ENCODE assay signal across 12 cellular contexts in the genomic region with DNA sequence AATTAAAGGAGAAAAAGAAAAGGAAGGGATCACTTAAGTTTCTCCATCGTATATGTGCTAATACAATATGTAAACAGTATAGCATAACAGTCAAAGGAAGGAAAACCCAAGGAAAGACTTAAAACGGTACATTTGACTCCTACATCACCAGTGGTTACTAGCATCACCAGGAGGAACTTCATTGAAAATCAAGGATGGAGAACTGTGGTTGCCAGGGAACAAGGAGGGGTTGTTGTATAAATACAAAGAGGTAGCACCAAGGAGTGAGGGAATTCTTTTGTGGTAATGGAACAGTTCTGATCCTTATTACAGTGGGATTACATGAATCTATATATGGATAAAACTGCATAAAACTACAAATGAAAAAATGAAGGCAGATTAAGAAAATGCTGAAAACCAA. TPM values are rescaled to one million over a fixed set of nuclear protein-coding genes. Genes with fewer than 3 reads are reported as not detected.
A peak's percentile ranks its signal among the peaks of the same experiment; 100 is the strongest.
DNase-seq lines count a peak whose midpoint lies in the region; ATAC-seq and TF ChIP-seq lines count a peak whose summit lies in the region.
"Had no signal": no experiment of that assay in that cellular context is flagged by ENCODE, and none has a peak within 500 bp of the region (broad histone marks: within the 10 kb centered on the region; RNA-seq: fewer than 3 reads in every experiment).

No MANE protein-coding gene starts in this region.

- H3K27ac ChIP-seq in SK-N-SH (ENCODE audit: low read depth in 2 of 2, low read length in 1 of 2) = no peak overlapping the region

- H3K27ac Mint-ChIP-seq in dendritic cell treated with granulocyte-macrophage colony-stimulating factor and Interleukin-4, amounts not matched to agents 40 ng/mL and 50 ng/mL, for 4 days = no peak overlapping the region
- no peak overlapping the region for H3K27ac Mint-ChIP-seq in neural crest cell (ENCODE audit: unreplicated experiment)

- CTCF ChIA-PET in SK-N-SH (lab: Yijun Ruan, JAX) = no interaction called here

- peak overlapping the region; percentile 83 for H3K4me2 ChIP-seq in SK-N-SH

- H3K9ac ChIP-seq in SK-N-SH = no peak overlapping the region

- H3K9me3 Mint-ChIP-seq in dendritic cell treated with granulocyte-macrophage colony-stimulating factor and Interleukin-4, amounts not matched to agents 40 ng/mL and 50 ng/mL, for 4 days = no peaks in the 10 kb centered on the region
- no peaks in the 10 kb centered on the region for H3K9me3 Mint-ChIP-seq in neural crest cell

- TF ChIP-seq RAD21 in SK-N-SH (IDR thresholded peaks at IDR 0.05; ENCODE audit: low read length) = no peak

- peaks cover 60% of the 10 kb centered on the region for H3K4me1 Mint-ChIP-seq in dendritic cell treated with granulocyte-macrophage colony-stimulating factor and Interleukin-4, amounts not matched to agents 40 ng/mL and 50 ng/mL, for 4 days (ENCODE audit: low read depth)
- peaks cover 37% of the 10 kb centered on the region for H3K4me1 Mint-ChIP-seq in neural crest cell

- H4K20me1 ChIP-seq in SK-N-SH (ENCODE audit: insufficient read depth) = no peaks in the 10 kb centered on the region

- no peak for TF ChIP-seq EP300 in SK-N-SH (IDR thresholded peaks at IDR 0.05; ENCODE audit: borderline replicate concordance in 1 of 2, low read depth in 1 of 2, low read length in 1 of 2)

- H3K4me1 ChIP-seq in SK-N-SH (ENCODE audit: control insufficient read depth in 1 of 2, insufficient read depth in 2 of 2, low read depth in 1 of 2, low read length in 1 of 2) = peaks cover 0 to 12% of the 10 kb centered on the region in 2 experiments; a peak in 2 of 4 replicates

- TF ChIP-seq CTCF in SK-N-SH (IDR thresholded peaks at IDR 0.05) (no peak), NB4 (IDR thresholded peaks at IDR 0.05; ENCODE audit: low read depth, low read length) (no peak), neural crest cell (conservative IDR thresholded peaks at IDR 0.05) (no peak)

- H3K9me3 ChIP-seq in SK-N-SH = no peaks in the 10 kb centered on the region
- H3K9me3 ChIP-seq: thyroid gland had no signal

- H3K36me3 Mint-ChIP-seq in dendritic cell treated with granulocyte-macrophage colony-stimulating factor and Interleukin-4, amounts not matched to agents 40 ng/mL and 50 ng/mL, for 4 days (ENCODE audit: low read depth) = peaks cover 66% of the 10 kb centered on the region
- H3K36me3 Mint-ChIP-seq in neural crest cell (ENCODE audit: low read depth) = no peaks in the 10 kb centered on the region

- H3K27me3 ChIP-seq in SK-N-SH (ENCODE audit: insufficient read depth) = no peaks in the 10 kb centered on the region
- H3K27me3 ChIP-seq: thyroid gland had no signal

- H3K79me2 ChIP-seq in SK-N-SH (ENCODE audit: insufficient read depth) = peaks cover 30% of the 10 kb centered on the region

- intact Hi-C loops in dendritic cell treated with granulocyte-macrophage colony-stimulating factor and Interleukin-4, amounts not matched to agents 40 ng/mL and 50 ng/mL, for 4 days (cut with micrococcal nuclease) = loop anchor here (10.0 kb wide), 1 partner anchor 50 kb away; no protein-coding TSS in a partner anchor

- H3K36me3 ChIP-seq in SK-N-SH (replicated peaks in 1 of 2; ENCODE audit: control insufficient read depth in 1 of 2, insufficient read depth in 2 of 2, low read length in 1 of 2) = peaks cover 39 to 40% of the 10 kb centered on the region in 2 experiments

- DNase-seq in SK-N-SH (no peak), NB4 (ENCODE audit: low read depth) (no peak), neural crest cell (ENCODE audit: low read depth, low spot score) (no peak), OCI-M2 (lab: John Stamatoyannopoulos, UW; ENCODE audit: unreplicated experiment) (no peak)
- no peak for DNase-seq in effector CD4-positive, alpha-beta T cell
- DNase-seq: NCI-H1930; SHP77; stimulated activated CD4-positive, alpha-beta T cell treated with anti-CD3 and anti-CD28 coated beads, Interleukin-4, amount 100 ng/mL, for 4 hours; thyroid gland had no signal

- peak overlapping the region; percentile 83 for H3K4me3 Mint-ChIP-seq in dendritic cell treated with granulocyte-macrophage colony-stimulating factor and Interleukin-4, amounts not matched to agents 40 ng/mL and 50 ng/mL, for 4 days
- peak overlapping the region; percentile 97 for H3K4me3 Mint-ChIP-seq in neural crest cell

- no peaks in the 10 kb centered on the region for H3K27me3 Mint-ChIP-seq in dendritic cell treated with granulocyte-macrophage colony-stimulating factor and Interleukin-4, amounts not matched to agents 40 ng/mL and 50 ng/mL, for 4 days
- no peaks in the 10 kb centered on the region for H3K27me3 Mint-ChIP-seq in neural crest cell (ENCODE audit: low read depth)

- H3F3A ChIP-seq in SK-N-SH (replicated peaks; ENCODE audit: insufficient read depth) = no peaks in the 10 kb centered on the region

- POLR2A ChIA-PET in SK-N-SH (lab: Yijun Ruan, JAX) = no interaction called here

- 41% methylated on average over 2 of the region's 2 CpGs for WGBS in SK-N-SH (ENCODE audit: low lambda C conversion rate)

- H3K4me3 ChIP-seq in SK-N-SH (ENCODE audit: low read depth in 2 of 2, low read length in 1 of 2) (no peak overlapping the region; a peak in 1 of 4 replicates), NB4 (ENCODE audit: low read depth, low read length) (peak overlapping the region; percentile 91)

- no peak overlapping the region for H2AFZ ChIP-seq in SK-N-SH (ENCODE audit: low read depth)

- TF ChIP-seq POLR2A in NB4 (IDR thresholded peaks at IDR 0.05; ENCODE audit: extremely low read depth, insufficient read length) = no peak

- no peaks in the 10 kb centered on the region for H3K9me2 ChIP-seq in SK-N-SH

- ATAC-seq in SK-N-SH treated with all-trans-retinoic acid at 6 μM for 48 hours (no peak), HG03432 (IDR thresholded peaks at IDR 0.05; ENCODE audit: unreplicated experiment) (no peak)

TF ChIP-seq in SK-N-SH, 30 proteins besides CTCF, POLR2A, EP300 and RAD21:
- TF ChIP-seq TAF1 (IDR thresholded peaks at IDR 0.05; ENCODE audit: borderline replicate concordance, low read depth, low read length) = no peak
- TF ChIP-seq RXRA (IDR thresholded peaks at IDR 0.05; ENCODE audit: borderline replicate concordance, low read depth) = no peak
- TF ChIP-seq SIN3A (IDR thresholded peaks at IDR 0.05; ENCODE audit: borderline replicate concordance, low read depth, low read length) = no peak
- TF ChIP-seq GABPA (IDR thresholded peaks at IDR 0.05; ENCODE audit: low read depth) = no peak

TF ChIP-seq in SK-N-SH treated with all-trans-retinoic acid at 6 μM for 48 hours, 23 proteins besides CTCF, POLR2A, EP300 and RAD21:
- TF ChIP-seq TCF4 (CRISPR knock-in tag; IDR thresholded peaks at IDR 0.05; ENCODE audit: borderline replicate concordance) = no peak

RNA-seq across cellular contexts. Expression of a gene that starts 1.6 kb away (rescaled TPM):
- 5.6 and 7.7 TPM in 2 replicates for polyA plus RNA-seq in SK-N-SH (2012; rRNA removed)
- polyA plus RNA-seq in SK-N-SH (2012; cell fraction: cytosol; rRNA removed) = 2.9 and 4.0 TPM in 2 replicates
- polyA plus RNA-seq in SK-N-SH (2012; cell fraction: nucleus; rRNA removed) = 15.8 and 21.0 TPM in 2 replicates
- total RNA-seq in neural crest cell = 24.3 TPM in 2 replicates

RNA-seq across cellular contexts. Expression of a gene that starts 4.8 kb away (rescaled TPM):
- 5.2 and 6.0 TPM in 2 replicates for polyA plus RNA-seq in SK-N-SH (2012; rRNA removed)
- polyA plus RNA-seq in SK-N-SH (2012; cell fraction: cytosol; rRNA removed) = 5.2 and 6.3 TPM in 2 replicates
- 3.8 TPM in 2 replicates for polyA plus RNA-seq in SK-N-SH (2012; cell fraction: nucleus; rRNA removed)
- 14.6 and 16.7 TPM in 2 replicates for total RNA-seq in neural crest cell
